ENCODE assay signal across 12 cellular contexts in the genomic region with DNA sequence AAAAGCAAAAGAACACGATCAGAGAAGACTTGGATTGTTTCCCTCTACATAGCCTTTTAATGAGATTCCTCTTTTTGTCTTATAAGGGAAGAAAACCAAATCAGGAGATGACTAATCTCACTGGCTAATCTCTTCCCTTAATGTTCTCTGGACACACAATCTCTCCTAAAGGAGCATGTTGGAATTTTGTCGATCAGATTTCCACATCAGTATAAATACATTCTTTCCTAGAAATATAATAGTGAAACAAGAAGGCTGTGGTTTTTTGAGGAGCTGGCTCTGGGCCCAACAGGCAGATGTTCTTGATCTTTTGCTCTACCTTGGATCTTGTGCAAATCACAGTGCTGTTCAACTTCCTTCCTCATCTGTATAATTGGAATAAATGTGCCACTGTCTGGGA.
A peak's percentile ranks its signal among the peaks of the same experiment; 100 is the strongest.
DNase-seq lines count a peak whose midpoint lies in the region; ATAC-seq and TF ChIP-seq lines count a peak whose summit lies in the region.
"Had no signal": no experiment of that assay in that cellular context is flagged by ENCODE, and none has a peak within 500 bp of the region (broad histone marks: within the 10 kb centered on the region; RNA-seq: fewer than 3 reads in every experiment).

No MANE protein-coding gene starts in this region.

- H3K4me2 ChIP-seq in BLaER1 (peak overlapping the region; percentile 36), osteoblast (ENCODE audit: insufficient read depth, low read length) (no peak overlapping the region)

- H3K27ac Mint-ChIP-seq in CD14-positive monocyte = peak overlapping the region in 1 of 7 donors; percentile 33

- no peaks in the 10 kb centered on the region for H3K36me3 ChIP-seq in BLaER1
- no peaks in the 10 kb centered on the region for H3K36me3 ChIP-seq in osteoblast (ENCODE audit: insufficient read depth, low read length)
- H3K36me3 ChIP-seq: thoracic aorta had no signal

- H3K4me3 ChIP-seq in BLaER1 = no peak overlapping the region
- H3K4me3 ChIP-seq in cardiac fibroblast (replicated peaks in 1 of 2; ENCODE audit: low read depth in 2 of 2, low read length in 2 of 2) = no peak overlapping the region
- H3K4me3 ChIP-seq in osteoblast (ENCODE audit: insufficient read depth, low read length) = no peak overlapping the region
- H3K4me3 ChIP-seq: thoracic aorta had no signal

- H3K9me3 ChIP-seq in BLaER1 (no peaks in the 10 kb centered on the region), osteoblast (ENCODE audit: low read depth, low read length) (no peaks in the 10 kb centered on the region)
- H3K9me3 ChIP-seq: thoracic aorta had no signal

- ATAC-seq in GM19463 (IDR thresholded peaks at IDR 0.05; ENCODE audit: unreplicated experiment) = no peak

- no peaks in the 10 kb centered on the region for H3K79me2 ChIP-seq in osteoblast (ENCODE audit: insufficient read depth, low read length)

- H3K27ac ChIP-seq in BLaER1 (no peak overlapping the region), osteoblast (ENCODE audit: low read depth, low read length) (no peak overlapping the region), caudate nucleus (ENCODE audit: low read depth, low read length) (no peak overlapping the region)
- H3K27ac ChIP-seq: thoracic aorta, VCaP had no signal

- H4K20me1 ChIP-seq in BLaER1 (no peaks in the 10 kb centered on the region), osteoblast (ENCODE audit: insufficient read depth, low read length) (no peaks in the 10 kb centered on the region)

- no peaks in the 10 kb centered on the region for H3K9me3 Mint-ChIP-seq in CD14-positive monocyte

- peak; percentile 50 for DNase-seq in MV-4-11 (lab: John Stamatoyannopoulos, UW)
- DNase-seq in cardiac fibroblast (ENCODE audit: low read depth in 2 of 2) = peak; percentile 33 to 52
- peak; percentile 77 for DNase-seq in osteoblast (ENCODE audit: insufficient read length, low spot score, missing footprints)
- no peak for DNase-seq in caudate nucleus (lab: John Stamatoyannopoulos, UW)
- DNase-seq in DMS53 (lab: John Stamatoyannopoulos, UW) = no peak
- no peak for DNase-seq in CD14-positive monocyte (ENCODE audit: low spot score)
- DNase-seq: activated naive CD4-positive, alpha-beta T cell treated with Interleukin-2 at 50 U/mL for 16 hours; stimulated activated CD4-positive, alpha-beta T cell treated with anti-CD3 and anti-CD28 coated beads, Interleukin-2, amount 100 ng/mL, for 24 hours had no signal

- H2AFZ ChIP-seq in osteoblast (ENCODE audit: low read length) = no peak overlapping the region

- H3K36me3 Mint-ChIP-seq in CD14-positive monocyte = no peaks in the 10 kb centered on the region

- no peaks in the 10 kb centered on the region for H3K27me3 ChIP-seq in BLaER1
- peaks cover 4% of the 10 kb centered on the region for H3K27me3 ChIP-seq in osteoblast (ENCODE audit: insufficient read depth, low read length)

- peaks cover 20% of the 10 kb centered on the region for H3K4me1 Mint-ChIP-seq in CD14-positive monocyte

- peaks cover 9% of the 10 kb centered on the region; the same call in 1 of the 2 replicates for H3K4me1 ChIP-seq in BLaER1
- H3K4me1 ChIP-seq in osteoblast (ENCODE audit: insufficient read depth, low read length) = peaks cover 3% of the 10 kb centered on the region

- TF ChIP-seq CTCF in cardiac fibroblast (IDR thresholded peaks at IDR 0.05; ENCODE audit: low read depth, low read length) (no peak), osteoblast (IDR thresholded peaks at IDR 0.05; ENCODE audit: extremely low read depth, low read depth, low read length) (no peak), CD14-positive monocyte (IDR thresholded peaks at IDR 0.05) (no peak)

- peak overlapping the region in 1 of 2 donors; percentile 62 for H3K4me3 Mint-ChIP-seq in CD14-positive monocyte

- intact Hi-C loops in CD14-positive monocyte (cut with micrococcal nuclease) = no loop called here

- H3K27me3 Mint-ChIP-seq in CD14-positive monocyte (ENCODE audit: low read depth in 3 of 3) = peaks cover 3 to 10% (median 6%) of the 10 kb centered on the region in 3 donors

- H3K9ac ChIP-seq in BLaER1 = no peak overlapping the region

Comparison
In these comparisons a context has a peak if more than half of its experiments do, and no peak if none do; other contexts are left out.
1. DNase-seq: peak in MV-4-11 (single experiment), cardiac fibroblast (2 of 2) and osteoblast (single experiment); none in caudate nucleus (0 of 61), DMS53 (single experiment) and CD14-positive monocyte (single experiment).